8 cellular contexts compared by ENCODE assay signal in the genomic region with DNA sequence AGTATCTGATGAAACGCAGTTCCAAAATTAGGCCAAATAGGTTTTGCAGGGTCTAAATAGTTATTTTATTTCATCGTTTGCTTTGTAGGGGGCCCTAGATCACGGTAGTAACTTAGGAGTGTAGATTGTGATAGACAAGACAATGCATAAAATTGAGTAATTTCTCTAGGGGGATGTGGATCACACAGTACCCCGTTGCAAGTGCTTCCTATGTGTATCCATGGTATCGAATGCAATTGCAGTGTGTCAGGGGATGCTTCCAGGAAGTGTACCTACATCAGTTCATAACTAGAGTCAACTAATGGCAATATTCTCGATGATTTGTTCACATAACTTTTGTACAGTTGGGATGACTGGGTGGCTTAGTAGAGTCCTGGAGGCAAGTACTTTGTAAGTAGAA. TPM values are rescaled to one million over a fixed set of nuclear protein-coding genes. Genes with fewer than 3 reads are reported as not detected.
DNase-seq lines count a peak whose midpoint lies in the region; ATAC-seq and TF ChIP-seq lines count a peak whose summit lies in the region.

No MANE protein-coding gene starts in this region.

- H3K4me1 ChIP-seq in DND-41 (ENCODE audit: insufficient read depth, low read length) (peaks cover 42% of the 10 kb centered on the region), suprapubic skin (peaks cover 24% of the 10 kb centered on the region)

- peak overlapping the region; percentile 73 for H2AFZ ChIP-seq in DND-41 (ENCODE audit: low read depth, low read length)

- H4K20me1 ChIP-seq in DND-41 (ENCODE audit: insufficient read depth, low read length) = peaks cover 22% of the 10 kb centered on the region; the same call in 1 of the 2 replicates

- peaks cover 58% of the 10 kb centered on the region for H3K79me2 ChIP-seq in DND-41 (ENCODE audit: insufficient read depth, low read length)

- peak overlapping the region; percentile 88 for H3K9ac ChIP-seq in DND-41 (ENCODE audit: low read depth, low read length)

- peak overlapping the region; percentile 96 for H3K4me2 ChIP-seq in DND-41 (ENCODE audit: insufficient read depth, low read length)

- WGBS in suprapubic skin = 4% methylated on average over 6 of the region's 6 CpGs

- H3K27me3 ChIP-seq in DND-41 (ENCODE audit: insufficient read depth, low read length, poor library complexity) = no peaks in the 10 kb centered on the region
- H3K27me3 ChIP-seq in suprapubic skin = no peaks in the 10 kb centered on the region

- H3K36me3 ChIP-seq in DND-41 (ENCODE audit: insufficient read depth, low read length) (peaks cover 29% of the 10 kb centered on the region), suprapubic skin (peaks cover 7% of the 10 kb centered on the region)

- no peak for TF ChIP-seq POLR2A in suprapubic skin (IDR thresholded peaks at IDR 0.05)

- TF ChIP-seq EP300 in suprapubic skin (IDR thresholded peaks at IDR 0.05) = no peak

- peak overlapping the region; percentile 83 for H3K27ac ChIP-seq in DND-41 (ENCODE audit: low read length)
- peak overlapping the region; percentile 84 for H3K27ac ChIP-seq in suprapubic skin

- no peaks in the 10 kb centered on the region for H3K9me3 ChIP-seq in DND-41 (ENCODE audit: insufficient read depth, low read length, severe bottlenecking)
- H3K9me3 ChIP-seq in suprapubic skin = no peaks in the 10 kb centered on the region

- no peak for DNase-seq in DND-41
- DNase-seq in Jurkat, Clone E6-1 (ENCODE audit: low read depth, low spot score) = no peak
- DNase-seq in amniotic epithelial cell (ENCODE audit: low read depth) = peak; percentile 19
- DNase-seq in kidney glomerular epithelial cell (lab: John Stamatoyannopoulos, UW) = peak; percentile 35
- DNase-seq in suprapubic skin (ENCODE audit: low spot score in 2 of 2) = no peak
- no peak for DNase-seq in NCI-H1048 (lab: John Stamatoyannopoulos, UW)
- no peak for DNase-seq in GM13977 (ENCODE audit: low spot score)

- in situ Hi-C loops in GM13977 (cut with MboI; ENCODE audit: low pct_unique_long_range_greater_than_20kb, low sequenced_read_pairs, unreplicated experiment) = loop anchor here (25.0 kb wide), 1 partner anchor 262 kb away; no protein-coding TSS in a partner anchor

- ATAC-seq in DND-41 (ENCODE audit: insufficient read depth, low read depth) (peak; percentile 27), GM18858 (IDR thresholded peaks at IDR 0.05; ENCODE audit: unreplicated experiment) (no peak)

- TF ChIP-seq CTCF in DND-41 (IDR thresholded peaks at IDR 0.05; ENCODE audit: borderline replicate concordance, extremely low read depth, low read length, poor library complexity, severe bottlenecking) (no peak), suprapubic skin (IDR thresholded peaks at IDR 0.05) (no peak), GM13977 (IDR thresholded peaks at IDR 0.05; ENCODE audit: extremely low read depth, insufficient read depth, missing control alignments) (no peak)

- peak overlapping the region; percentile 91 to 93 for H3K4me3 ChIP-seq in DND-41 (ENCODE audit: low read depth in 1 of 2, low read length in 2 of 2)
- H3K4me3 ChIP-seq in Jurkat, Clone E6-1 (ENCODE audit: low read length) = peak overlapping the region; percentile 75
- H3K4me3 ChIP-seq in suprapubic skin = peak overlapping the region; percentile 82

RNA-seq across cellular contexts. Expression of a gene that starts 0.9 kb away (rescaled TPM):
- polyA plus RNA-seq in Jurkat, Clone E6-1 (2012; ENCODE audit: insufficient read depth, insufficient read length) = 168 TPM
- 10 to 100 TPM; 35.5 to 91.0 (median 44.4) TPM for total RNA-seq in suprapubic skin

RNA-seq across cellular contexts. Expression of a gene that starts 25.1 kb away (rescaled TPM):
- 201 TPM for polyA plus RNA-seq in Jurkat, Clone E6-1 (2012; ENCODE audit: insufficient read depth, insufficient read length)
- total RNA-seq in suprapubic skin = 10 to 100 TPM; 34.8 to 43.9 (median 41.2) TPM

RNA-seq across cellular contexts. Expression of a gene that starts 27.7 kb away (rescaled TPM):
- polyA plus RNA-seq in Jurkat, Clone E6-1 (2012; ENCODE audit: insufficient read depth, insufficient read length) = 7.3 TPM
- 100 to 1,000 TPM in 1 of 4 donors, 10 to 100 TPM in 3; 41.9 to 140 (median 60.4) TPM for total RNA-seq in suprapubic skin

Comparison
In these comparisons a context has a peak if more than half of its experiments do, and no peak if none do; other contexts are left out.
1. DNase-seq: peak in amniotic epithelial cell (single experiment) and kidney glomerular epithelial cell (single experiment); none in DND-41 (single experiment), Jurkat, Clone E6-1 (single experiment), suprapubic skin (0 of 2), NCI-H1048 (single experiment) and GM13977 (single experiment).
2. Peak in every context shown above with its lines, with median percentiles within 50 percentile points of each other: H3K4me3 ChIP-seq.